Comparison of ENCODE assay signal across 8 cellular contexts in genomic region chr4:52036875-52037274, GRCh38. TPM values are rescaled to one million over a fixed set of nuclear protein-coding genes. Genes with fewer than 3 reads are reported as not detected.
DNase-seq lines count a peak whose midpoint lies in the region; ATAC-seq, FAIRE-seq and TF ChIP-seq lines count a peak whose summit lies in the region.

No MANE protein-coding gene starts in this region.

- no peak for DNase-seq in activated CD8-positive, alpha-beta memory T cell treated with anti-CD3 and anti-CD28 coated beads, Interleukin-2, amount 10 ng/mL, durations not matched to agents 7 days and 5 days
- no peak for DNase-seq in activated CD8-positive, alpha-beta memory T cell treated with anti-CD3 and anti-CD28 coated beads, Interleukin-2, amount 50 U/mL, for 48 hours
- peak; percentile 52 for DNase-seq in adipocyte (ENCODE audit: low read depth)
- DNase-seq in keratinocyte (ENCODE audit: low read depth, low spot score): no peak
- DNase-seq in tibial artery: no peak
- DNase-seq in NCI-H345 treated with DMSO at 0.1 percent for 48 hours (lab: John Stamatoyannopoulos, UW; ENCODE audit: unreplicated experiment): no peak
- DNase-seq in NCI-H2227 (lab: John Stamatoyannopoulos, UW; ENCODE audit: unreplicated experiment): no peak
- DNase-seq in ACHN: no peak

- peaks cover 20% of the 10 kb centered on the region for H3K4me1 ChIP-seq in adipocyte (ENCODE audit: control insufficient read depth, insufficient read depth, low read length)
- H3K4me1 ChIP-seq in keratinocyte (ENCODE audit: control insufficient read depth, extremely low read depth, insufficient read depth, low read length): peaks cover 8% of the 10 kb centered on the region
- peaks cover 0 to 40% (median 23%) of the 10 kb centered on the region in 4 donors for H3K4me1 ChIP-seq in tibial artery

- H2AFZ ChIP-seq in keratinocyte (ENCODE audit: control insufficient read depth, low read length): no peak overlapping the region

- H4K20me1 ChIP-seq in keratinocyte (ENCODE audit: control insufficient read depth, extremely low read depth, insufficient read depth, low read length): no peaks in the 10 kb centered on the region

- H3K9ac ChIP-seq in adipocyte (ENCODE audit: low read length) (peak overlapping the region; percentile 85), keratinocyte (ENCODE audit: control insufficient read depth, extremely low read depth, insufficient read depth, low read length) (no peak overlapping the region)

- ATAC-seq in activated CD8-positive, alpha-beta memory T cell treated with anti-CD3 and anti-CD28 coated beads, Interleukin-2, amount 10 ng/mL, durations not matched to agents 7 days and 5 days: no peak

- CTCF ChIA-PET in activated CD8-positive, alpha-beta memory T cell treated with anti-CD3 and anti-CD28 coated beads, Interleukin-2, amount 10 ng/mL, durations not matched to agents 7 days and 5 days (lab: Charles Lee): interaction anchor here (0.8 to 1.8 kb wide), 4 partner anchors 8 to 195 kb away, joined by 3 to 7 read pairs (median 3); no protein-coding TSS in a partner anchor

- H3K9me3 Mint-ChIP-seq in activated CD8-positive, alpha-beta memory T cell treated with anti-CD3 and anti-CD28 coated beads, Interleukin-2, amount 10 ng/mL, durations not matched to agents 7 days and 5 days (ENCODE audit: low read depth): no peaks in the 10 kb centered on the region

- H3K27me3 ChIP-seq in adipocyte (replicated peaks; ENCODE audit: control insufficient read depth, insufficient read depth, low read length) (no peaks in the 10 kb centered on the region), keratinocyte (ENCODE audit: control insufficient read depth, extremely low read depth, insufficient read depth, low read length) (no peaks in the 10 kb centered on the region), tibial artery (no peaks in the 10 kb centered on the region)

- H3K4me3 ChIP-seq in adipocyte (ENCODE audit: low read length) (peak overlapping the region; percentile 89), keratinocyte (ENCODE audit: control insufficient read depth in 2 of 3, extremely low read depth in 1 of 3, insufficient read depth in 2 of 3, low read depth in 1 of 3, low read length in 3 of 3) (peak overlapping the region in 1 of 3 experiments; percentile 83), tibial artery (peak overlapping the region; percentile 70 to 82)

- intact Hi-C loops in tibial artery (cut with DNase I; ENCODE audit: low total_unique reads): no loop called here

- dilution Hi-C loops in keratinocyte (cut with MboI; ENCODE audit: extremely low pct_ligation_motif_present, low sequenced_read_pairs): no loop called here

- peaks cover 20% of the 10 kb centered on the region for H3K79me2 ChIP-seq in keratinocyte (ENCODE audit: control insufficient read depth, insufficient read depth, low read length)

- peaks cover 8% of the 10 kb centered on the region for H3K36me3 Mint-ChIP-seq in activated CD8-positive, alpha-beta memory T cell treated with anti-CD3 and anti-CD28 coated beads, Interleukin-2, amount 10 ng/mL, durations not matched to agents 7 days and 5 days

- peak overlapping the region; percentile 81 for H3K4me3 Mint-ChIP-seq in activated CD8-positive, alpha-beta memory T cell treated with anti-CD3 and anti-CD28 coated beads, Interleukin-2, amount 10 ng/mL, durations not matched to agents 7 days and 5 days

- in situ Hi-C loops in ACHN (cut with HindIII; ENCODE audit: low pct_ligation_motif_present, low pct_unique_long_range_greater_than_20kb, low sequenced_read_pairs): no loop called here

- H3K36me3 ChIP-seq in adipocyte (ENCODE audit: control insufficient read depth, insufficient read depth, low read length, severe bottlenecking) (peaks cover 2% of the 10 kb centered on the region), keratinocyte (ENCODE audit: control insufficient read depth in 2 of 2, extremely low read depth in 1 of 2, insufficient read depth in 2 of 2, low read length in 2 of 2) (no peaks in the 10 kb centered on the region), tibial artery (peaks cover 0 to under 1% (median 0%) of the 10 kb centered on the region in 3 donors)

- no peak for FAIRE-seq in keratinocyte (lab: Jason Lieb, UNC)

- TF ChIP-seq CTCF in keratinocyte (optimal IDR thresholded peaks at IDR 0.05 in 1 of 3, IDR thresholded peaks at IDR 0.05 in 1 of 3, conservative IDR thresholded peaks at IDR 0.05 in 1 of 3; ENCODE audit: extremely low read depth in 1 of 3, insufficient read depth in 2 of 3, low read length in 3 of 3) (no peak), tibial artery (IDR thresholded peaks at IDR 0.05) (no peak)

- no peaks in the 10 kb centered on the region for H3K9me1 ChIP-seq in keratinocyte (ENCODE audit: control insufficient read depth, extremely low read depth, insufficient read depth, low read length)

- H3K27ac Mint-ChIP-seq in activated CD8-positive, alpha-beta memory T cell treated with anti-CD3 and anti-CD28 coated beads, Interleukin-2, amount 10 ng/mL, durations not matched to agents 7 days and 5 days: no peak overlapping the region

- H3K4me2 ChIP-seq in keratinocyte (ENCODE audit: control insufficient read depth, extremely low read depth, insufficient read depth, low read depth, low read length): peak overlapping the region; percentile 86

- peaks cover 27% of the 10 kb centered on the region for H3K4me1 Mint-ChIP-seq in activated CD8-positive, alpha-beta memory T cell treated with anti-CD3 and anti-CD28 coated beads, Interleukin-2, amount 10 ng/mL, durations not matched to agents 7 days and 5 days

- H3K27me3 Mint-ChIP-seq in activated CD8-positive, alpha-beta memory T cell treated with anti-CD3 and anti-CD28 coated beads, Interleukin-2, amount 10 ng/mL, durations not matched to agents 7 days and 5 days: peaks cover 24% of the 10 kb centered on the region

- H3K27ac ChIP-seq in keratinocyte (ENCODE audit: control insufficient read depth, insufficient read depth, low read length) (no peak overlapping the region), tibial artery (peak overlapping the region in 1 of 2 donors; percentile 81)

- H3K9me3 ChIP-seq in adipocyte (ENCODE audit: control insufficient read depth, low read length) (no peaks in the 10 kb centered on the region), keratinocyte (ENCODE audit: control insufficient read depth, low read depth, low read length) (no peaks in the 10 kb centered on the region), tibial artery (no peaks in the 10 kb centered on the region)

RNA-seq across cellular contexts. Expression of gene SGCB, which starts 1.2 kb away (rescaled TPM):
- 10 to 100 TPM; 12.1 to 12.6 TPM for total RNA-seq in activated CD8-positive, alpha-beta memory T cell treated with anti-CD3 and anti-CD28 coated beads, Interleukin-2, amount 10 ng/mL, durations not matched to agents 7 days and 5 days
- 10.3 to 18.3 TPM (median 14.7 TPM) in 3 replicates for polyA plus RNA-seq in keratinocyte
- polyA plus RNA-seq in keratinocyte (2011; ENCODE audit: low read depth): 7.5 TPM
- polyA plus RNA-seq in keratinocyte (2011; cell fraction: cytosol; rRNA removed): 6.6 and 11.4 TPM in 2 replicates
- polyA plus RNA-seq in keratinocyte (2011; cell fraction: nucleus; rRNA removed): 14.2 and 14.4 TPM in 2 replicates
- 5.1 and 15.8 TPM in 2 replicates for polyA plus RNA-seq in keratinocyte (2012; ENCODE audit: low replicate concordance)
- 4.1 to 11.8 TPM (median 4.4 TPM) in 3 replicates for polyA minus RNA-seq in keratinocyte
- 4.8 TPM for polyA minus RNA-seq in keratinocyte (2011; cell fraction: cytosol; rRNA and poly(A)+ RNA removed)
- polyA minus RNA-seq in keratinocyte (2011; cell fraction: nucleus; rRNA and poly(A)+ RNA removed): 5.2 and 15.7 TPM in 2 replicates

RNA-seq across cellular contexts. Expression of gene SPATA18, which starts 14.2 kb away (rescaled TPM):
- total RNA-seq in activated CD8-positive, alpha-beta memory T cell treated with anti-CD3 and anti-CD28 coated beads, Interleukin-2, amount 10 ng/mL, durations not matched to agents 7 days and 5 days: under 1 TPM; 0.35 to 0.53 TPM
- 4.1 to 5.9 TPM (median 5.6 TPM) in 3 replicates for polyA plus RNA-seq in keratinocyte
- polyA plus RNA-seq in keratinocyte (2011; ENCODE audit: low read depth): 8.2 TPM
- 4.7 and 7.4 TPM in 2 replicates for polyA plus RNA-seq in keratinocyte (2011; cell fraction: cytosol; rRNA removed)
- polyA plus RNA-seq in keratinocyte (2011; cell fraction: nucleus; rRNA removed): 8.3 and 11.0 TPM in 2 replicates
- polyA plus RNA-seq in keratinocyte (2012; ENCODE audit: low replicate concordance): 4.7 and 6.4 TPM in 2 replicates
- 7.9 to 13.7 TPM (median 9.0 TPM) in 3 replicates for polyA minus RNA-seq in keratinocyte
- polyA minus RNA-seq in keratinocyte (2011; cell fraction: cytosol; rRNA and poly(A)+ RNA removed): 7.9 TPM
- 6.2 and 6.8 TPM in 2 replicates for polyA minus RNA-seq in keratinocyte (2011; cell fraction: nucleus; rRNA and poly(A)+ RNA removed)

RNA-seq across cellular contexts. Expression of gene LRRC66, which starts 16.7 kb away (rescaled TPM):
- total RNA-seq in activated CD8-positive, alpha-beta memory T cell treated with anti-CD3 and anti-CD28 coated beads, Interleukin-2, amount 10 ng/mL, durations not matched to agents 7 days and 5 days: under 1 TPM; 0.15 to 0.21 TPM
- 0.09 to 0.28 TPM (median 0.26 TPM) in 3 replicates for polyA plus RNA-seq in keratinocyte
- polyA plus RNA-seq in keratinocyte (2011; ENCODE audit: low read depth): 0.22 TPM
- 0.05 and 0.10 TPM in 2 replicates for polyA plus RNA-seq in keratinocyte (2011; cell fraction: cytosol; rRNA removed)
- polyA plus RNA-seq in keratinocyte (2011; cell fraction: nucleus; rRNA removed): 1.5 TPM in 2 replicates
- 0.10 and 0.18 TPM in 2 replicates for polyA plus RNA-seq in keratinocyte (2012; ENCODE audit: low replicate concordance)
- 0.26 to 0.30 TPM in 2 of 3 replicates, not detected in the other for polyA minus RNA-seq in keratinocyte
- not detected for polyA minus RNA-seq in keratinocyte (2011; cell fraction: cytosol; rRNA and poly(A)+ RNA removed)
- polyA minus RNA-seq in keratinocyte (2011; cell fraction: nucleus; rRNA and poly(A)+ RNA removed): 0.53 and 1.3 TPM in 2 replicates
